In the genomic region with DNA sequence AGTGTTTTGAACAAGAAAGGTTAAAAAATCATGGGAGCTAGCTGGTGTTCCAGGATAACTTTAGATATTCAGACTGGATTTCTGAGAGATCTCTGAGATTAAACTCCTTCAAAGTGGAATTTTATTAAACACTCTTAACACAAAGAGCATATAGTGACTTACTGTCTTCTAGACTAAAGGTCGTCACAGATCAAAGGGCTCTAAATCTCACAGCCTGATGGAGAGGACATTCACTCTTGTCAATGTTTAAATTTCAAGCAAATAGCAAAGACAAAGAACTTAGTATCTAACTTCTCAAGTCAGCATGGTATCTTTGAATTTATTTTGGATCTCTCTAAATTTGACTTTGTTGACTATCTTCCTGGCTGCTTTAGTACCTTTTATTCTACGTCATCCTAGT, we compare ENCODE assay signal across 31 cellular contexts. TPM values are rescaled to one million over a fixed set of nuclear protein-coding genes. Genes with fewer than 3 reads are reported as not detected.
A peak's percentile ranks its signal among the peaks of the same experiment; 100 is the strongest.
DNase-seq lines count a peak whose midpoint lies in the region; ATAC-seq, FAIRE-seq and TF ChIP-seq lines count a peak whose summit lies in the region.
"Had no signal": no experiment of that assay in that cellular context is flagged by ENCODE, and none has a peak within 500 bp of the region (broad histone marks: within the 10 kb centered on the region; RNA-seq: fewer than 3 reads in every experiment).

No MANE protein-coding gene starts in this region.

- H3K27me3 ChIP-seq in HepG2 (ENCODE audit: control insufficient read depth in 1 of 2, insufficient read depth in 2 of 2, low read length in 2 of 2) (no peaks in the 10 kb centered on the region), right lobe of liver (no peaks in the 10 kb centered on the region)
- H3K27me3 ChIP-seq: BE2C; BLaER1; BLaER1 treated with 17β-estradiol and CSF1 and Interleukin-3, amounts not matched to agents 10 nM and 100 nM had no signal

- POLR2A ChIA-PET in HepG2 (lab: Yijun Ruan, JAX): no interaction called here

- FAIRE-seq in HepG2 (lab: Jason Lieb, UNC): peak; percentile 83
- FAIRE-seq: A204.1, A549, D721Med had no signal

- TF ChIP-seq POLR2A in HepG2 (IDR thresholded peaks at IDR 0.05; ENCODE audit: insufficient read depth in 1 of 2, low read depth in 2 of 2, low read length in 2 of 2) (no peak), right lobe of liver (IDR thresholded peaks at IDR 0.05) (no peak)

- H3K27ac ChIP-seq in HepG2 (ENCODE audit: extremely low read length, insufficient read depth, low read length) (peak overlapping the region; percentile 75), right lobe of liver (no peak overlapping the region)
- H3K27ac ChIP-seq: 22Rv1; A549; BLaER1; BLaER1 treated with 17β-estradiol and CSF1 and Interleukin-3, amounts not matched to agents 10 nM and 100 nM; C4-2B had no signal

- no peak for TF ChIP-seq RAD21 in HepG2 (CRISPR knock-in tag; IDR thresholded peaks at IDR 0.05)

- no peak overlapping the region for H2AFZ ChIP-seq in HepG2 (ENCODE audit: low read length)

- BruUV-seq in HepG2 (replicated peaks; lab: Mats Ljungman, UMichigan): no TSS peak

- in situ Hi-C loops in HepG2 (cut with HindIII; ENCODE audit: extremely low pct_ligation_motif_present, low pct_unique_long_range_greater_than_20kb): no loop called here

- DNase-seq in HepG2 (ENCODE audit: low spot score) (peak; percentile 93), right lobe of liver (no peak), COLO829 (ENCODE audit: low spot score) (peak; percentile 29)
- DNase-seq: 8988T; ACHN; AML-193; BE2C; C1 segment of cervical spinal cord; Caco-2; Calu3; CD4-positive, alpha-beta memory T cell; CD4-positive, alpha-beta T cell; CD4-positive, CD25-positive, alpha-beta regulatory T cell; CD8-positive, alpha-beta memory T cell; CD8-positive, alpha-beta T cell; COR-L47; DMS 273 treated with DMSO at 0.1 percent for 48 hours; DMS153; DMS53; DMS79; DMS79 treated with DMSO at 0.1 percent for 48 hours; DND-41; EL had no signal

- H3K4me2 ChIP-seq in HepG2 (ENCODE audit: low read depth, low read length): peak overlapping the region; percentile 63
- H3K4me2 ChIP-seq: A549; BLaER1; BLaER1 treated with 17β-estradiol and CSF1 and Interleukin-3, amounts not matched to agents 10 nM and 100 nM had no signal

- H3K9me3 ChIP-seq in HepG2 (ENCODE audit: low read length): peaks cover 15% of the 10 kb centered on the region
- H3K9me3 ChIP-seq in right lobe of liver: no peaks in the 10 kb centered on the region
- H3K9me3 ChIP-seq: BE2C had no signal

- intact Hi-C loops in HepG2 (cut with micrococcal nuclease; ENCODE audit: unreplicated experiment): no loop called here
- intact Hi-C loops in right lobe of liver (cut with DNase I): no loop called here

- no peak for TF ChIP-seq CTCF in HepG2 (CRISPR knock-in tag; IDR thresholded peaks at IDR 0.05)
- no peak for TF ChIP-seq CTCF in right lobe of liver (IDR thresholded peaks at IDR 0.05)

- CTCF ChIA-PET in HepG2 (lab: Yijun Ruan, JAX; ENCODE audit: low intra/inter-chr PET ratio, low total read pairs): no interaction called here

- H3K36me3 ChIP-seq in HepG2 (replicated peaks in 1 of 2; ENCODE audit: control insufficient read depth in 1 of 2, insufficient read depth in 2 of 2, low read length in 2 of 2) (peaks cover 7 to 30% of the 10 kb centered on the region in 2 experiments; a peak in 4 of 5 replicates), right lobe of liver (peaks cover 0 to 8% (median 0%) of the 10 kb centered on the region in 4 donors)

- ATAC-seq in HepG2 (peak; percentile 85), right lobe of liver (no peak), HG02678 (IDR thresholded peaks at IDR 0.05; ENCODE audit: unreplicated experiment) (no peak)
- ATAC-seq: A549; CD8-positive, alpha-beta T cell had no signal

- H4K20me1 ChIP-seq in HepG2 (ENCODE audit: insufficient read depth, low read length): no peaks in the 10 kb centered on the region
- H4K20me1 ChIP-seq: BLaER1; BLaER1 treated with 17β-estradiol and CSF1 and Interleukin-3, amounts not matched to agents 10 nM and 100 nM had no signal

- WGBS in HepG2 (ENCODE audit: low lambda C conversion rate): 1% methylated on average over 2 of the region's 2 CpGs
- 94% methylated on average over 2 of the region's 2 CpGs for WGBS in right lobe of liver (ENCODE audit: insufficient coverage, low coverage, low lambda C conversion rate, missing lambda C conversion rate)

- H3K79me2 ChIP-seq in HepG2 (ENCODE audit: insufficient read depth, low read length): no peaks in the 10 kb centered on the region

- peaks cover 57% of the 10 kb centered on the region for H3K4me1 ChIP-seq in HepG2 (ENCODE audit: insufficient read depth, low read length)
- no peaks in the 10 kb centered on the region for H3K4me1 ChIP-seq in right lobe of liver
- H3K4me1 ChIP-seq: A549; BE2C; BLaER1; BLaER1 treated with 17β-estradiol and CSF1 and Interleukin-3, amounts not matched to agents 10 nM and 100 nM; Caco-2 had no signal

- peak overlapping the region; percentile 5 to 15 (median 8); a peak in 3 of 6 replicates for H3K4me3 ChIP-seq in HepG2 (replicated peaks in 1 of 3; ENCODE audit: insufficient read depth in 1 of 3, low read depth in 2 of 3, low read length in 3 of 3)
- H3K4me3 ChIP-seq in right lobe of liver: no peak overlapping the region
- H3K4me3 ChIP-seq: A549; BLaER1; BLaER1 treated with 17β-estradiol and CSF1 and Interleukin-3, amounts not matched to agents 10 nM and 100 nM had no signal

- TF ChIP-seq EP300 in HepG2 (IDR thresholded peaks at IDR 0.05; ENCODE audit: low read depth in 2 of 2, low read length in 2 of 2) (peak in 1 of 2 experiments; percentile 88; a peak in 2 of 4 replicates), HepG2 (CRISPR knock-in tag; IDR thresholded peaks at IDR 0.05; ENCODE audit: borderline replicate concordance) (peak; percentile 35; the same call in 1 of the 2 replicates)

- H3K9ac ChIP-seq in HepG2 (ENCODE audit: insufficient read depth, low read depth, low read length): peak overlapping the region; percentile 35
- H3K9ac ChIP-seq: BLaER1; BLaER1 treated with 17β-estradiol and CSF1 and Interleukin-3, amounts not matched to agents 10 nM and 100 nM had no signal

TF ChIP-seq in HepG2, 621 proteins besides CTCF, POLR2A, EP300 and RAD21 (continues in another document):
- no peak for TF ChIP-seq SMAD3 (CRISPR knock-in tag; IDR thresholded peaks at IDR 0.05)
- TF ChIP-seq DPF2 (CRISPR knock-in tag; IDR thresholded peaks at IDR 0.05; ENCODE audit: borderline replicate concordance, low read depth): 0 out of 2 replicates have a peak, but pooled peaks have one; percentile 58
- no peak for TF ChIP-seq KLF6 (CRISPR knock-in tag; IDR thresholded peaks at IDR 0.05)
- TF ChIP-seq ZNF230 (CRISPR knock-in tag; IDR thresholded peaks at IDR 0.05): no peak
- no peak for TF ChIP-seq KAT8 (CRISPR knock-in tag; IDR thresholded peaks at IDR 0.05)
- peak; percentile 97 for TF ChIP-seq PPARG (CRISPR knock-in tag; conservative IDR thresholded peaks at IDR 0.05)
- TF ChIP-seq ZNF205 (CRISPR knock-in tag; IDR thresholded peaks at IDR 0.05): no peak
- TF ChIP-seq ZNF484 (CRISPR knock-in tag; IDR thresholded peaks at IDR 0.05; ENCODE audit: borderline replicate concordance, low read depth): no peak
- 0 out of 2 replicates have a peak, but pooled peaks have one; percentile 26 for TF ChIP-seq POGZ (CRISPR knock-in tag; IDR thresholded peaks at IDR 0.05)
- peak; percentile 87 for TF ChIP-seq ISL2 (CRISPR knock-in tag; IDR thresholded peaks at IDR 0.05)
- peak; percentile 54 for TF ChIP-seq RBFOX2 (IDR thresholded peaks at IDR 0.05; ENCODE audit: low read depth, low read length)
- no peak for TF ChIP-seq RBM39 (IDR thresholded peaks at IDR 0.05; ENCODE audit: low read depth, low read length, poor library complexity, severe bottlenecking)
- peak; percentile 52; the same call in 1 of the 2 replicates for TF ChIP-seq NFIC (IDR thresholded peaks at IDR 0.05; ENCODE audit: low read length)
- no peak for TF ChIP-seq GABPA (IDR thresholded peaks at IDR 0.05; ENCODE audit: low read depth, low read length)
- no peak for TF ChIP-seq GABPA (CRISPR knock-in tag; IDR thresholded peaks at IDR 0.05; ENCODE audit: low read depth)
- no peak for TF ChIP-seq IRX3 (CRISPR knock-in tag; IDR thresholded peaks at IDR 0.05; ENCODE audit: borderline replicate concordance, low read depth)
- no peak for TF ChIP-seq RELA (CRISPR knock-in tag; IDR thresholded peaks at IDR 0.05)
- peak; percentile 91 for TF ChIP-seq HNF4G (IDR thresholded peaks at IDR 0.05; ENCODE audit: borderline replicate concordance, low read depth, low read length)
- TF ChIP-seq HNF4G (CRISPR knock-in tag; IDR thresholded peaks at IDR 0.05; ENCODE audit: borderline replicate concordance, low read depth): no peak
- TF ChIP-seq BCL6 (CRISPR knock-in tag; IDR thresholded peaks at IDR 0.05): peak; percentile 51; the same call in 1 of the 2 replicates

RNA-seq across cellular contexts. Expression of gene NUDT6, which starts 53.7 kb away (rescaled TPM):
- total RNA-seq in HepG2 (2016; rRNA removed; fragmentation: Illumina TruSeq; extraction: Trizol) (8.3 and 10.6 TPM in 2 replicates), right lobe of liver (10 to 100 TPM in 5 of 6 experiments, 1 to 10 TPM in 1; 8.0 to 20.5 (median 17.1) TPM)
- 2.7 and 3.7 TPM in 2 replicates for total RNA-seq in HepG2 (2016; cell fraction: cytosol; rRNA removed; fragmentation: Illumina TruSeq; extraction: Trizol; ENCODE audit: low read depth)
- 9.4 and 10.9 TPM in 2 replicates for total RNA-seq in HepG2 (2016; cell fraction: insoluble cytoplasmic fraction; rRNA removed; fragmentation: Illumina TruSeq; extraction: Trizol)
- total RNA-seq in HepG2 (2016; cell fraction: membrane; rRNA removed; fragmentation: Illumina TruSeq; extraction: Trizol): 3.9 and 5.7 TPM in 2 replicates
- 6.4 and 8.3 TPM in 2 replicates for total RNA-seq in HepG2 (2016; cell fraction: nucleus; rRNA removed; fragmentation: Illumina TruSeq; extraction: Trizol)
- polyA plus RNA-seq in HepG2 (2011; rRNA removed): 4.5 and 4.8 TPM in 2 replicates
- polyA plus RNA-seq in HepG2 (2011; cell fraction: cytosol; rRNA removed): 3.8 and 3.9 TPM in 2 replicates
- polyA plus RNA-seq in HepG2 (2011; cell fraction: nucleus; rRNA removed): 2.5 and 3.9 TPM in 2 replicates
- polyA plus RNA-seq in HepG2 (2012): 4.0 and 5.9 TPM in 2 replicates
- polyA plus RNA-seq in HepG2 (2016; cell fraction: cytosol; fragmentation: Illumina TruSeq; extraction: Trizol; ENCODE audit: low read depth): 1.6 and 2.1 TPM in 2 replicates
- polyA plus RNA-seq in HepG2 (2016; cell fraction: insoluble cytoplasmic fraction; fragmentation: Illumina TruSeq; extraction: Trizol; ENCODE audit: low read depth): 13.8 and 15.6 TPM in 2 replicates
- polyA plus RNA-seq in HepG2 (2016; cell fraction: membrane; fragmentation: Illumina TruSeq; extraction: Trizol; ENCODE audit: low read depth): 2.3 and 3.2 TPM in 2 replicates
- 9.6 and 10.3 TPM in 2 replicates for polyA plus RNA-seq in HepG2 (2016; cell fraction: nucleus; fragmentation: Illumina TruSeq; extraction: Trizol; ENCODE audit: insufficient read depth, low read depth)
- polyA minus RNA-seq in HepG2 (2011; rRNA and poly(A)+ RNA removed; ENCODE audit: low replicate concordance): 3.1 and 3.8 TPM in 2 replicates
- polyA minus RNA-seq in HepG2 (2011; cell fraction: cytosol; rRNA and poly(A)+ RNA removed): 1.4 and 1.6 TPM in 2 replicates
- 9.7 TPM in 2 replicates for polyA minus RNA-seq in HepG2 (2011; cell fraction: nucleus; rRNA and poly(A)+ RNA removed)

Comparison
In these comparisons a context has a peak if more than half of its experiments do, and no peak if none do; other contexts are left out.
1. DNase-seq: peak in HepG2 (single experiment) and COLO829 (single experiment); none in right lobe of liver (0 of 3).
2. H3K4me3 ChIP-seq: peak in HepG2 (3 of 3); none in right lobe of liver (0 of 3).